In the genomic region with DNA sequence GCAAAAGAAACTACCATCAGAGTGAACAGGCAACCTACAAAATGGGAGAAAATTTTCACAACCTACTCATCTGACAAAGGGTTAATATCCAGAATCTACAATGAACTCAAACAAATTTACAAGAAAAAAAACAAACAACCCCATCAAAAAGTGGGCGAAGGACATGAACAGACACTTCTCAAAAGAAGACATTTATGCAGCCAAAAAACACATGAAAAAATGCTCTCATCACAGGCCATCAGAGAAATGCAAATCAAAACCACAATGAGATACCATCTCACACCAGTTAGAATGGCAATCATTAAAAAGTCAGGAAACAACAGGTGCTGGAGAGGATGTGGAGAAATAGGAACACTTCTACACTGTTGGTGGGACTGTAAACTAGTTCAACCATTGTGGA, we compare ENCODE assay signal across 1 cellular context.
TF ChIP-seq lines count a peak whose summit lies in the region.
"Not testable (repeated sequence)": the region's sequence is repeated elsewhere in the genome, so short reads cannot be mapped to it uniquely, and the experiment has no call there.

No MANE protein-coding gene starts in this region.

- not testable (repeated sequence) for H3K4me3 ChIP-seq in HEK293 (ENCODE audit: low read depth, low read length)

- H3K9me3 ChIP-seq in HEK293 (ENCODE audit: control insufficient read depth, insufficient read depth, low read depth, low read length), result not testable (repeated sequence)

- H3K36me3 ChIP-seq in HEK293 (ENCODE audit: control insufficient read depth in 2 of 2, insufficient read depth in 1 of 2, low read length in 2 of 2), result not testable (repeated sequence)

- CTCF ChIA-PET in HEK293 (lab: Yijun Ruan, JAX), result not testable (repeated sequence)

- H3K4me1 ChIP-seq in HEK293 (ENCODE audit: control insufficient read depth, insufficient read depth, low read length), result peaks cover 13% of the 10 kb centered on the region

- POLR2A ChIA-PET in HEK293 (lab: Yijun Ruan, JAX), result not testable (repeated sequence)

- TF ChIP-seq CTCF in HEK293 (tag by site-specific recombination; IDR thresholded peaks at IDR 0.05), result not testable (repeated sequence)

- not testable (repeated sequence) for H3K27ac ChIP-seq in HEK293 (ENCODE audit: extremely low read depth, low read depth, low read length)

TF ChIP-seq in HEK293, 187 proteins besides CTCF, POLR2A, EP300 and RAD21:
- peak; percentile 46; the same call in 1 of the 2 replicates for TF ChIP-seq SCRT2 (tag by site-specific recombination; IDR thresholded peaks at IDR 0.05)
